7 cellular contexts compared by ENCODE assay signal in the genomic region with DNA sequence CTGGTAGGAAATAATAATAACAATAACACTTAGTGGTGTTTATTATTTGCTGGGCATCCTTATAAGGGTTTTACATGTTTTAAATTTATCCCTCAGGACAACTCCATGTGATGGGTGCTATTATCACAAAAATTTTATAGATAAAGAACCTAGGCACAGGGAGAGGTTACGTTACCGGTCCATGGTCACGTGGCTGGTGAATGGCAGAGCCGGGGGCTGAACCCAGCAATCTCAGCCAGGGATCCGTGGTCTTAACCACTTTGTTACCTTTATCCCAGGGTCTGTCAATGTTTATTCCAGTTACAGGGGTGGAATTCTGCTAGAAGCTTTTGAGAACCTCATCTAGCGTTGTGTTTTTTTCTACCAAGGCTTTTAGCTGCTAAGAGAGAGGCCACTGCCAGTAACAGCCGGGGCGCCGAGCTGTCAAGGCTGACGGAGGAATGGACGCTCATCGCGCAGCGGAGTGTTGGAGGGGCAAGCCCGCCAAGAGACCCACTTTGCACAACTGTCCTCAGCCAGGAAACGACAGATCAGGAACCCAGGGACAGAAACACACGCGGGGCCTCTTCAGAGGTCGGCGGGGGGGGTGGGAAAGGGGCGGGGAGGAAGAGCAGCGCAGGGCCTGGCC. TPM values are rescaled to one million over a fixed set of nuclear protein-coding genes. Genes with fewer than 3 reads are reported as not detected.
DNase-seq lines count a peak whose midpoint lies in the region; ATAC-seq and TF ChIP-seq lines count a peak whose summit lies in the region.

No MANE protein-coding gene starts in this region.

- H4K20me1 ChIP-seq in SK-N-SH (ENCODE audit: insufficient read depth): no peaks in the 10 kb centered on the region

- H3K27ac Mint-ChIP-seq in endothelial cell (ENCODE audit: unreplicated experiment): peak overlapping the region; percentile 96

- peak overlapping the region; percentile 92 for H3K4me3 Mint-ChIP-seq in endothelial cell (ENCODE audit: unreplicated experiment)

- peaks cover 5 to 8% of the 10 kb centered on the region in 2 experiments; a peak in 2 of 4 replicates for H3K4me1 ChIP-seq in SK-N-SH (ENCODE audit: control insufficient read depth in 1 of 2, insufficient read depth in 2 of 2, low read depth in 1 of 2, low read length in 1 of 2)
- peaks cover 11% of the 10 kb centered on the region for H3K4me1 ChIP-seq in muscle layer of colon (ENCODE audit: insufficient read depth, low read length)
- H3K4me1 ChIP-seq in upper lobe of left lung: peaks cover 32 to 43% (median 36%) of the 10 kb centered on the region in 4 donors

- H3K9me2 ChIP-seq in SK-N-SH: no peaks in the 10 kb centered on the region

- H3K79me2 ChIP-seq in SK-N-SH (ENCODE audit: insufficient read depth): peaks cover 12% of the 10 kb centered on the region; the same call in 1 of the 2 replicates

- no peaks in the 10 kb centered on the region for H3K27me3 ChIP-seq in SK-N-SH (ENCODE audit: insufficient read depth)
- no peaks in the 10 kb centered on the region for H3K27me3 ChIP-seq in muscle layer of colon (ENCODE audit: control insufficient read depth in 1 of 2, insufficient read depth in 2 of 2, low read length in 2 of 2)
- no peaks in the 10 kb centered on the region for H3K27me3 ChIP-seq in upper lobe of left lung

- peak overlapping the region; percentile 80 for H3K9ac ChIP-seq in SK-N-SH
- H3K9ac ChIP-seq in muscle layer of colon (ENCODE audit: low read length): peak overlapping the region; percentile 59

- no peaks in the 10 kb centered on the region for H3K36me3 ChIP-seq in SK-N-SH (replicated peaks in 1 of 2; ENCODE audit: control insufficient read depth in 1 of 2, insufficient read depth in 2 of 2, low read length in 1 of 2)
- no peaks in the 10 kb centered on the region for H3K36me3 ChIP-seq in muscle layer of colon (ENCODE audit: insufficient read depth, low read length)
- no peaks in the 10 kb centered on the region for H3K36me3 ChIP-seq in upper lobe of left lung

- peaks cover 11% of the 10 kb centered on the region for H3K27me3 Mint-ChIP-seq in endothelial cell (ENCODE audit: unreplicated experiment)

- POLR2A ChIA-PET in SK-N-SH (lab: Yijun Ruan, JAX): interaction anchor here (1.4 kb wide), 1 partner anchor 14 kb away, joined by 4 read pairs; no protein-coding TSS in a partner anchor

- peak overlapping the region; percentile 98 for H2AFZ ChIP-seq in SK-N-SH (ENCODE audit: low read depth)

- peaks cover 32% of the 10 kb centered on the region for H3K4me1 Mint-ChIP-seq in endothelial cell (ENCODE audit: unreplicated experiment)

- TF ChIP-seq EP300 in SK-N-SH (IDR thresholded peaks at IDR 0.05; ENCODE audit: borderline replicate concordance in 1 of 2, low read depth in 1 of 2, low read length in 1 of 2): no peak
- TF ChIP-seq EP300 in upper lobe of left lung (IDR thresholded peaks at IDR 0.05): no peak

- no peak for TF ChIP-seq RAD21 in SK-N-SH (IDR thresholded peaks at IDR 0.05; ENCODE audit: low read length)

- H3K9me3 Mint-ChIP-seq in endothelial cell (ENCODE audit: unreplicated experiment): peaks cover 19% of the 10 kb centered on the region

- H3K4me2 ChIP-seq in SK-N-SH: peak overlapping the region; percentile 79

- 2% methylated on average over 22 of the region's 22 CpGs for WGBS in SK-N-SH (ENCODE audit: low lambda C conversion rate)
- 0 to 2% methylated on average over 16 to 19 of the region's 22 CpGs for WGBS in upper lobe of left lung, 2 donors

- CTCF ChIA-PET in SK-N-SH (lab: Yijun Ruan, JAX): interaction anchor here (0.6 to 1.3 kb wide), 4 partner anchors 10 to 595 kb away, joined by 3 to 5 read pairs (median 3); no protein-coding TSS in a partner anchor

- peaks cover 26% of the 10 kb centered on the region for H3F3A ChIP-seq in SK-N-SH (replicated peaks; ENCODE audit: insufficient read depth)

- H3K27ac ChIP-seq in SK-N-SH (ENCODE audit: low read depth in 2 of 2, low read length in 1 of 2): peak overlapping the region; percentile 88 to 93
- H3K27ac ChIP-seq in muscle layer of colon (ENCODE audit: low read depth, low read length): peak overlapping the region; percentile 96
- peak overlapping the region; percentile 94 to 99 (median 98) for H3K27ac ChIP-seq in upper lobe of left lung

- TF ChIP-seq CTCF in SK-N-SH (IDR thresholded peaks at IDR 0.05): no peak
- no peak for TF ChIP-seq CTCF in endothelial cell (IDR thresholded peaks at IDR 0.05; ENCODE audit: unreplicated experiment)
- no peak for TF ChIP-seq CTCF in upper lobe of left lung (IDR thresholded peaks at IDR 0.05)

- H3K36me3 Mint-ChIP-seq in endothelial cell (ENCODE audit: low read depth, unreplicated experiment): peaks cover 20% of the 10 kb centered on the region

- H3K4me3 ChIP-seq in GM08714 (ENCODE audit: low read length): peak overlapping the region; percentile 83
- H3K4me3 ChIP-seq in SK-N-SH (ENCODE audit: low read depth in 2 of 2, low read length in 1 of 2): peak overlapping the region; percentile 72 to 75
- H3K4me3 ChIP-seq in muscle layer of colon (ENCODE audit: low read depth in 1 of 2, low read length in 2 of 2): peak overlapping the region; percentile 66 to 76
- peak overlapping the region; percentile 52 to 74 (median 61) for H3K4me3 ChIP-seq in upper lobe of left lung

- ATAC-seq in HG02678 (IDR thresholded peaks at IDR 0.05; ENCODE audit: unreplicated experiment): peak; percentile 7
- peak in 1 of 2 donors; percentile 54 for ATAC-seq in upper lobe of left lung (ENCODE audit: low FRiP score in 2 of 2)
- ATAC-seq in HG03469 (IDR thresholded peaks at IDR 0.05; ENCODE audit: unreplicated experiment): no peak

- H3K9me3 ChIP-seq in SK-N-SH: no peaks in the 10 kb centered on the region
- H3K9me3 ChIP-seq in muscle layer of colon (ENCODE audit: low read length): no peaks in the 10 kb centered on the region
- H3K9me3 ChIP-seq in upper lobe of left lung: no peaks in the 10 kb centered on the region

- peak in 1 of 4 donors; percentile 56 for TF ChIP-seq POLR2A in upper lobe of left lung (IDR thresholded peaks at IDR 0.05)

- DNase-seq in SK-N-SH: peak; percentile 60
- DNase-seq in endothelial cell (ENCODE audit: low spot score): no peak
- DNase-seq in upper lobe of left lung: peak in 1 of 2 donors; percentile 78

TF ChIP-seq in SK-N-SH, 30 proteins besides CTCF, POLR2A, EP300 and RAD21:
- TF ChIP-seq, protein P1, sequence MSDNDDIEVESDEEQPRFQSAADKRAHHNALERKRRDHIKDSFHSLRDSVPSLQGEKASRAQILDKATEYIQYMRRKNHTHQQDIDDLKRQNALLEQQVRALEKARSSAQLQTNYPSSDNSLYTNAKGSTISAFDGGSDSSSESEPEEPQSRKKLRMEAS (IDR thresholded peaks at IDR 0.05; ENCODE audit: low read depth): peak; percentile 73
- TF ChIP-seq MXI1 (IDR thresholded peaks at IDR 0.05; ENCODE audit: low read depth, low read length): peak; percentile 82
- no peak for TF ChIP-seq TAF1 (IDR thresholded peaks at IDR 0.05; ENCODE audit: borderline replicate concordance, low read depth, low read length)
- TF ChIP-seq TEAD4 (IDR thresholded peaks at IDR 0.05; ENCODE audit: borderline replicate concordance, insufficient read depth): no peak
- TF ChIP-seq, protein P2, sequence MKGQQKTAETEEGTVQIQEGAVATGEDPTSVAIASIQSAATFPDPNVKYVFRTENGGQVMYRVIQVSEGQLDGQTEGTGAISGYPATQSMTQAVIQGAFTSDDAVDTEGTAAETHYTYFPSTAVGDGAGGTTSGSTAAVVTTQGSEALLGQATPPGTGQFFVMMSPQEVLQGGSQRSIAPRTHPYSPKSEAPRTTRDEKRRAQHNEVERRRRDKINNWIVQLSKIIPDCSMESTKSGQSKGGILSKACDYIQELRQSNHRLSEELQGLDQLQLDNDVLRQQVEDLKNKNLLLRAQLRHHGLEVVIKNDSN (IDR thresholded peaks at IDR 0.05; ENCODE audit: borderline replicate concordance, low read depth): peak; percentile 89
- TF ChIP-seq FOXM1 (IDR thresholded peaks at IDR 0.05; ENCODE audit: low read depth): no peak
- TF ChIP-seq, protein P3, sequence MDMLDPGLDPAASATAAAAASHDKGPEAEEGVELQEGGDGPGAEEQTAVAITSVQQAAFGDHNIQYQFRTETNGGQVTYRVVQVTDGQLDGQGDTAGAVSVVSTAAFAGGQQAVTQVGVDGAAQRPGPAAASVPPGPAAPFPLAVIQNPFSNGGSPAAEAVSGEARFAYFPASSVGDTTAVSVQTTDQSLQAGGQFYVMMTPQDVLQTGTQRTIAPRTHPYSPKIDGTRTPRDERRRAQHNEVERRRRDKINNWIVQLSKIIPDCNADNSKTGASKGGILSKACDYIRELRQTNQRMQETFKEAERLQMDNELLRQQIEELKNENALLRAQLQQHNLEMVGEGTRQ (IDR thresholded peaks at IDR 0.05; ENCODE audit: borderline replicate concordance, low read depth, low read length): 0 out of 2 replicates have a peak, but pooled peaks have one; percentile 16
- TF ChIP-seq SIN3A (IDR thresholded peaks at IDR 0.05; ENCODE audit: borderline replicate concordance, low read depth, low read length): peak; percentile 21; the same call in 1 of the 2 replicates
- TF ChIP-seq JUND (IDR thresholded peaks at IDR 0.05): no peak

RNA-seq across cellular contexts. Expression of a gene that starts 0.4 kb away (rescaled TPM):
- polyA plus RNA-seq in SK-N-SH (2012; rRNA removed): 8.6 and 11.6 TPM in 2 replicates
- 14.1 and 20.2 TPM in 2 replicates for polyA plus RNA-seq in SK-N-SH (2012; cell fraction: cytosol; rRNA removed)
- 4.7 and 7.5 TPM in 2 replicates for polyA plus RNA-seq in SK-N-SH (2012; cell fraction: nucleus; rRNA removed)
- total RNA-seq in endothelial cell (ENCODE audit: unreplicated experiment) (5.6 TPM), upper lobe of left lung (10 to 100 TPM in 1 of 6 donors, 1 to 10 TPM in 5; 2.1 to 15.9 (median 5.7) TPM)
